ENCODE assay signal across 9 cellular contexts in genomic region chr20:1122388-1123315, GRCh38. TPM values are rescaled to one million over a fixed set of nuclear protein-coding genes. Genes with fewer than 3 reads are reported as not detected.
DNase-seq lines count a peak whose midpoint lies in the region; ATAC-seq and TF ChIP-seq lines count a peak whose summit lies in the region.
"Had no signal": no experiment of that assay in that cellular context is flagged by ENCODE, and none has a peak within 500 bp of the region (broad histone marks: within the 10 kb centered on the region; RNA-seq: fewer than 3 reads in every experiment).

No MANE protein-coding gene starts in this region.

- peak; percentile 3 for ATAC-seq in upper lobe of right lung
- ATAC-seq in HG02798 (IDR thresholded peaks at IDR 0.05; ENCODE audit: poor library complexity, unreplicated experiment) = no peak

- peak overlapping the region; percentile 57 for H3K9ac ChIP-seq in adipocyte (ENCODE audit: low read length)

- peak in 1 of 5 donors; percentile 4 for DNase-seq in CD8-positive, alpha-beta memory T cell
- DNase-seq in Kasumi-1 (lab: John Stamatoyannopoulos, UW) (peak; percentile 17 to 52), adipocyte (ENCODE audit: low read depth) (peak; percentile 71), kidney tubule cell (ENCODE audit: low spot score) (peak; percentile 35), upper lobe of right lung (peak; percentile 73), middle frontal gyrus (ENCODE audit: extremely low spot score, low spot score) (no peak)
- no peak for DNase-seq in activated CD8-positive, alpha-beta memory T cell treated with anti-CD3 and anti-CD28 coated beads, Interleukin-2, amount 50 U/mL, for 4 hours

- H3K9me3 Mint-ChIP-seq in CD8-positive, alpha-beta memory T cell = no peaks in the 10 kb centered on the region
- H3K9me3 Mint-ChIP-seq: neural crest cell had no signal

- H3K27me3 ChIP-seq in CD8-positive, alpha-beta memory T cell (ENCODE audit: insufficient read depth, low read length, poor library complexity, severe bottlenecking) = no peaks in the 10 kb centered on the region
- no peaks in the 10 kb centered on the region for H3K27me3 ChIP-seq in adipocyte (replicated peaks; ENCODE audit: control insufficient read depth, insufficient read depth, low read length)
- no peaks in the 10 kb centered on the region for H3K27me3 ChIP-seq in upper lobe of right lung

- no peaks in the 10 kb centered on the region for H3K27me3 Mint-ChIP-seq in CD8-positive, alpha-beta memory T cell

- H3K4me1 Mint-ChIP-seq in CD8-positive, alpha-beta memory T cell = peaks cover 67 to 88% (median 87%) of the 10 kb centered on the region in 3 donors

- peak overlapping the region; percentile 3 to 86 (median 64) for H3K27ac Mint-ChIP-seq in CD8-positive, alpha-beta memory T cell

- TF ChIP-seq CTCF in upper lobe of right lung (IDR thresholded peaks at IDR 0.05) = no peak

- CTCF ChIA-PET in CD8-positive, alpha-beta memory T cell (lab: Charles Lee) = no interaction called here

- peaks cover 50% of the 10 kb centered on the region for H3K4me1 ChIP-seq in CD8-positive, alpha-beta memory T cell (ENCODE audit: insufficient read depth, low read length)
- peaks cover 57% of the 10 kb centered on the region for H3K4me1 ChIP-seq in adipocyte (ENCODE audit: control insufficient read depth, insufficient read depth, low read length)
- H3K4me1 ChIP-seq in upper lobe of right lung = peaks cover 46% of the 10 kb centered on the region

- H3K27ac ChIP-seq in CD8-positive, alpha-beta memory T cell (ENCODE audit: low read depth, low read length) = no peak overlapping the region
- peak overlapping the region; percentile 61 for H3K27ac ChIP-seq in upper lobe of right lung

- peaks cover 0 to 88% (median 24%) of the 10 kb centered on the region in 3 donors for H3K36me3 Mint-ChIP-seq in CD8-positive, alpha-beta memory T cell

- intact Hi-C loops in upper lobe of right lung (cut with DNase I) = no loop called here

- no peak overlapping the region for H3K4me3 ChIP-seq in CD8-positive, alpha-beta memory T cell (ENCODE audit: low read length)
- H3K4me3 ChIP-seq in adipocyte (ENCODE audit: low read length) (peak overlapping the region; percentile 72), upper lobe of right lung (peak overlapping the region; percentile 2)

- peaks cover 27% of the 10 kb centered on the region for H3K36me3 ChIP-seq in CD8-positive, alpha-beta memory T cell (ENCODE audit: insufficient read depth, low read length)
- H3K36me3 ChIP-seq in adipocyte (ENCODE audit: control insufficient read depth, insufficient read depth, low read length, severe bottlenecking) (peaks cover 35% of the 10 kb centered on the region), upper lobe of right lung (peaks cover 36% of the 10 kb centered on the region)

- POLR2A ChIA-PET in CD8-positive, alpha-beta memory T cell (lab: Charles Lee) = no interaction called here

- H3K4me3 Mint-ChIP-seq in CD8-positive, alpha-beta memory T cell = peak overlapping the region; percentile 3 to 70 (median 36)

- no peaks in the 10 kb centered on the region for H3K9me3 ChIP-seq in CD8-positive, alpha-beta memory T cell (ENCODE audit: low read length)
- H3K9me3 ChIP-seq in adipocyte (ENCODE audit: control insufficient read depth, low read length) (no peaks in the 10 kb centered on the region), upper lobe of right lung (no peaks in the 10 kb centered on the region)

RNA-seq across cellular contexts. Expression of gene PSMF1, which starts 4.2 kb away (rescaled TPM):
- 100 to 1,000 TPM; 169 to 189 TPM for total RNA-seq in CD8-positive, alpha-beta memory T cell
- 185 TPM for polyA plus RNA-seq in CD8-positive, alpha-beta memory T cell
- total RNA-seq in upper lobe of right lung = 133 TPM

Comparison
In these comparisons a context has a peak if more than half of its experiments do, and no peak if none do; other contexts are left out.
1. DNase-seq: peak in Kasumi-1 (2 of 2), adipocyte (single experiment), kidney tubule cell (single experiment) and upper lobe of right lung (single experiment); none in middle frontal gyrus (single experiment) and activated CD8-positive, alpha-beta memory T cell treated with anti-CD3 and anti-CD28 coated beads, Interleukin-2, amount 50 U/mL, for 4 hours (single experiment).